ENCODE assay signal across 1 cellular context in the genomic region with DNA sequence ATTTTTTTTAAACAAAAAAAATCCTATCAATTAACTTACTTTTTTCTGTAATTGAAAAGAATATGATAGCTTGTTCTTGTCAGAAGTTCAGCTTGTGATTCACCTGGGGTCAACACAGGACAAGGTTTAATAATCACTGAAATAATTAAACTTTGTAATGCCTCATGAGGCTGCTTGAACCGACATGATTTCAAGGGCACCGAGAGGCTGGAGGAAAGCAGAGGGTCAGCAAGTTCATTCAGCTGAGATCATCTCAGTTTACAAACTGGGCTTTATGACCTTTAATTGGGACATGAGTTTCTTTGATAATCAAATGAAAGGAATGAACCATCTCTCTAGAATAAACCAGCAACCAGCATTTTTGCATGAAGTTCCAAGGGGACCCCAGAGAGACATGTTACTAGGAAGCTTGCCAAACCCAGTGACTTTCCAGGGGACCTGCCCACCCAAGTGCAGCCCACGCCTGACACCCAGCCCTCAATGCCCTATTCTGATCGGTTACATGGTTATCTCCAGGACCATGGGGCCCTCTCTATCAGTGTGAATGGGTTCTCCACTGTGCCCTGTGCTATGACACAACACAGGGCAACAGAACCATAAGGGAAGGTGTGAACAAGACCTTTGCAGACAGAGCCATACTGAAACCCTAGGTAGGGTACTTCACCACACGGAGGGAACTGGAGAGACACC.
TF ChIP-seq lines count a peak whose summit lies in the region.

No MANE protein-coding gene starts in this region.

TF ChIP-seq in HepG2, 621 proteins besides CTCF, POLR2A, EP300 and RAD21:
- 0 out of 2 replicates have a peak, but pooled peaks have one; percentile 38 for TF ChIP-seq RARA (CRISPR knock-in tag; IDR thresholded peaks at IDR 0.05)
- TF ChIP-seq HMG20A (CRISPR knock-in tag; IDR thresholded peaks at IDR 0.05; ENCODE audit: borderline replicate concordance): peak; percentile 23; the same call in 1 of the 2 replicates
- TF ChIP-seq, protein P1, sequence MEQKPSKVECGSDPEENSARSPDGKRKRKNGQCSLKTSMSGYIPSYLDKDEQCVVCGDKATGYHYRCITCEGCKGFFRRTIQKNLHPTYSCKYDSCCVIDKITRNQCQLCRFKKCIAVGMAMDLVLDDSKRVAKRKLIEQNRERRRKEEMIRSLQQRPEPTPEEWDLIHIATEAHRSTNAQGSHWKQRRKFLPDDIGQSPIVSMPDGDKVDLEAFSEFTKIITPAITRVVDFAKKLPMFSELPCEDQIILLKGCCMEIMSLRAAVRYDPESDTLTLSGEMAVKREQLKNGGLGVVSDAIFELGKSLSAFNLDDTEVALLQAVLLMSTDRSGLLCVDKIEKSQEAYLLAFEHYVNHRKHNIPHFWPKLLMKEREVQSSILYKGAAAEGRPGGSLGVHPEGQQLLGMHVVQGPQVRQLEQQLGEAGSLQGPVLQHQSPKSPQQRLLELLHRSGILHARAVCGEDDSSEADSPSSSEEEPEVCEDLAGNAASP (CRISPR knock-in tag; IDR thresholded peaks at IDR 0.05; ENCODE audit: borderline replicate concordance): peak; percentile 45; the same call in 1 of the 2 replicates
- no peak for TF ChIP-seq ISL2 (CRISPR knock-in tag; IDR thresholded peaks at IDR 0.05)
- no peak for TF ChIP-seq SRY (CRISPR knock-in tag; IDR thresholded peaks at IDR 0.05)
- TF ChIP-seq NR2F6 (IDR thresholded peaks at IDR 0.05): no peak
- TF ChIP-seq NR2F6 (CRISPR knock-in tag; IDR thresholded peaks at IDR 0.05): 0 out of 2 replicates have a peak, but pooled peaks have one; percentile 4
- TF ChIP-seq, protein P2, sequence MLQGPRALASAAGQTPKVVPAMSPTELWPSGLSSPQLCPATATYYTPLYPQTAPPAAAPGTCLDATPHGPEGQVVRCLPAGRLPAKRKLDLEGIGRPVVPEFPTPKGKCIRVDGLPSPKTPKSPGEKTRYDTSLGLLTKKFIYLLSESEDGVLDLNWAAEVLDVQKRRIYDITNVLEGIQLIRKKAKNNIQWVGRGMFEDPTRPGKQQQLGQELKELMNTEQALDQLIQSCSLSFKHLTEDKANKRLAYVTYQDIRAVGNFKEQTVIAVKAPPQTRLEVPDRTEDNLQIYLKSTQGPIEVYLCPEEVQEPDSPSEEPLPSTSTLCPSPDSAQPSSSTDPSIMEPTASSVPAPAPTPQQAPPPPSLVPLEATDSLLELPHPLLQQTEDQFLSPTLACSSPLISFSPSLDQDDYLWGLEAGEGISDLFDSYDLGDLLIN (CRISPR knock-in tag; IDR thresholded peaks at IDR 0.05; ENCODE audit: borderline replicate concordance): no peak
- no peak for TF ChIP-seq ZNF772 (CRISPR knock-in tag; IDR thresholded peaks at IDR 0.05)
- TF ChIP-seq ZNF354B (CRISPR knock-in tag; IDR thresholded peaks at IDR 0.05): no peak
- TF ChIP-seq PCBP2 (optimal IDR thresholded peaks at IDR 0.05; ENCODE audit: low read depth, low read length, poor library complexity, severe bottlenecking): no peak
